Comparison of ENCODE assay signal across 8 cellular contexts in the genomic region with DNA sequence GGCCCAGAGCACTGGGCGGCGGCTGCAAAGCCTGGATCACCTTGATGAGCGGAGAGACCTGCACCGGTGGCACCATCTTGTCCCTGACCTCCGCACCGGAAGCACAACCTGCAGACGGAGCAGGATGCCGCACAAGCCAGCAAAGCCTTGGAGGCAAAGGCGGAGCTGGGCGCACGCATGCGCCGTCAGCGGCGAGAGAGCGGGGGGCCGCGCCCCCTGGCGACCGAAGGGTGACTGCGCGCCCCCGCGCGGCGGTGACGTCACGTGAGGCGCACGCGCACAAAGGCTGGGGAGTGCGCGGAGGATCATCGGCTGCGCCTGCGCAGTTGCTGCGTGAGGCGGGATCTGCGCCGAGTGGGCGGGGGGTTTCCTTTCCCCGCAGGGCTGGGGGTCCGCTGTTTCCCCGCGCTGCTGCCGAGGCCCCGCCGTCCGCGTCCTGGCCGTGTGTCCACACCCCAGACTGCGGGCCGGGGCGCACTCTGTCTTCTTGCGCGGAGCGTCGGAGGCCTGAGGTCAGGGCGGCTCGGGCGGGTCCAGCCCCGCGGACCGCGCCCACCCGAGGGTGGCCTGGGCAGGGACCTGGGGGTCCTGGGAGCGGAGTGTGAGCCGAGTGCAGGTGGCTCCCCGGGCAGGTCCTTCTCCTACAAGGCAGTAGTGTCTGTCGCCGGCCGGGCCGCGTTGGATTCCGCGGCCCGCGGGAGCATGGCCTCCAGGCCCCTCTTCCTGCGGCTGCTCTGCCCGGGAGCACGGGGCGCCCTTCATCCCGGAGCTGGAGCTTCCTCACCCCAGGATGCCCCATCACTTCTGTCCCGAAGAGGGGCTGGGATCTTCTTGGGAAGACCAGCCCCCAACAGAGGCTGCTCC. TPM values are rescaled to one million over a fixed set of nuclear protein-coding genes. Genes with fewer than 3 reads are reported as not detected.
DNase-seq lines count a peak whose midpoint lies in the region; ATAC-seq, FAIRE-seq and TF ChIP-seq lines count a peak whose summit lies in the region.

TSS of gene ATP5ME (minus strand) at position 105 of the 864 bp plus-strand sequence. CDS start at position 76, 29 bp downstream.
TSS of gene MYL5 (plus strand) at position 371 of the 864 bp plus-strand sequence. CDS start 3,485 bp downstream, outside the sequence.

- peak within 1 kb of the TSS; percentile 67 to 90 (median 83) for H3K4me3 ChIP-seq in HepG2 (replicated peaks in 1 of 3; ENCODE audit: insufficient read depth in 1 of 3, low read depth in 2 of 3, low read length in 3 of 3)

- intact Hi-C loops in dendritic cell treated with granulocyte-macrophage colony-stimulating factor and Interleukin-4, amounts not matched to agents 40 ng/mL and 50 ng/mL, for 4 days (cut with micrococcal nuclease), result loop anchor here (5.0 kb wide), 1 partner anchor 552 kb away; the partner anchor contains the start of gene ZNF718
- intact Hi-C loops in HepG2 (cut with micrococcal nuclease; ENCODE audit: unreplicated experiment), result loop anchor here (1.0 to 10.0 kb wide), 3 partner anchors 72 to 416 kb away; no protein-coding TSS in a partner anchor

- peak; percentile 99 for DNase-seq in CD1c-positive myeloid dendritic cell (ENCODE audit: extremely low spot score)
- DNase-seq in NCI-H748 (lab: John Stamatoyannopoulos, UW; ENCODE audit: unreplicated experiment), result peak; percentile 82
- peak; percentile 95 to 98 for DNase-seq in activated CD4-positive, alpha-beta T cell treated with anti-CD3 and anti-CD28 coated beads, Interleukin-2, amount 50 U/mL, for 24 hours (ENCODE audit: low read depth in 1 of 2, low spot score in 1 of 2)
- peak; percentile 93 for DNase-seq in HepG2 (ENCODE audit: low spot score)
- DNase-seq in stimulated activated CD4-positive, alpha-beta T cell treated with anti-CD3 and anti-CD28 coated beads, Interleukin-4, amount 100 ng/mL, for 1 hour, result peak; percentile 98

- H2AFZ ChIP-seq in HepG2 (ENCODE audit: low read length), result no peak within 1 kb of the TSS

- H3K27ac Mint-ChIP-seq in dendritic cell treated with granulocyte-macrophage colony-stimulating factor and Interleukin-4, amounts not matched to agents 40 ng/mL and 50 ng/mL, for 4 days, result peak within 1 kb of the TSS; percentile 91

- peaks cover 61% of the 10 kb centered on the region for H3K4me1 ChIP-seq in HepG2 (ENCODE audit: insufficient read depth, low read length)

- peak within 1 kb of the TSS; percentile 95 for H3K9ac ChIP-seq in HepG2 (ENCODE audit: insufficient read depth, low read depth, low read length)

- peak; percentile 81 for ATAC-seq in GM19372 (IDR thresholded peaks at IDR 0.05; ENCODE audit: low read depth, unreplicated experiment)
- ATAC-seq in HG03558 (IDR thresholded peaks at IDR 0.05; ENCODE audit: extremely low read depth, unreplicated experiment), result peak; percentile 74
- peak; percentile 76 for ATAC-seq in HepG2

- H3K27ac ChIP-seq in HepG2 (ENCODE audit: extremely low read length, insufficient read depth, low read length), result peak within 1 kb of the TSS; percentile 80

- peak in 1 of 2 experiments; percentile 84; a peak in 2 of 4 replicates for TF ChIP-seq POLR2A in HepG2 (IDR thresholded peaks at IDR 0.05; ENCODE audit: insufficient read depth in 1 of 2, low read depth in 2 of 2, low read length in 2 of 2)

- no TSS peak for BruUV-seq in HepG2 (replicated peaks; lab: Mats Ljungman, UMichigan)

- CTCF ChIA-PET in HepG2 (lab: Yijun Ruan, JAX; ENCODE audit: low intra/inter-chr PET ratio, low total read pairs), result interaction anchor here (1.2 kb wide), 1 partner anchor 73 kb away, joined by 3 read pairs; no protein-coding TSS in a partner anchor

- in situ Hi-C loops in HepG2 (cut with HindIII; ENCODE audit: extremely low pct_ligation_motif_present, low pct_unique_long_range_greater_than_20kb), result no loop called here

- TF ChIP-seq CTCF in HepG2 (CRISPR knock-in tag; IDR thresholded peaks at IDR 0.05), result peak; percentile 97

- H3K9me3 Mint-ChIP-seq in dendritic cell treated with granulocyte-macrophage colony-stimulating factor and Interleukin-4, amounts not matched to agents 40 ng/mL and 50 ng/mL, for 4 days, result no peaks in the 10 kb centered on the region

- no peaks in the 10 kb centered on the region for H3K27me3 ChIP-seq in HepG2 (ENCODE audit: control insufficient read depth in 1 of 2, insufficient read depth in 2 of 2, low read length in 2 of 2)

- 0 out of 4 replicates have a peak, but pooled peaks of 1 of the 2 experiments have one; percentile 10 for TF ChIP-seq EP300 in HepG2 (IDR thresholded peaks at IDR 0.05; ENCODE audit: low read depth in 2 of 2, low read length in 2 of 2)
- TF ChIP-seq EP300 in HepG2 (CRISPR knock-in tag; IDR thresholded peaks at IDR 0.05; ENCODE audit: borderline replicate concordance), result no peak; the same call in 1 of the 2 replicates

- H3K36me3 Mint-ChIP-seq in dendritic cell treated with granulocyte-macrophage colony-stimulating factor and Interleukin-4, amounts not matched to agents 40 ng/mL and 50 ng/mL, for 4 days (ENCODE audit: low read depth), result peaks cover 46% of the 10 kb centered on the region

- H3K36me3 ChIP-seq in HepG2 (replicated peaks in 1 of 2; ENCODE audit: control insufficient read depth in 1 of 2, insufficient read depth in 2 of 2, low read length in 2 of 2), result peaks cover 3 to 12% of the 10 kb centered on the region in 2 experiments; a peak in 4 of 5 replicates

- peak; percentile 91 for FAIRE-seq in HepG2 (lab: Jason Lieb, UNC)

- POLR2A ChIA-PET in HepG2 (lab: Yijun Ruan, JAX), result interaction anchor here (1.0 to 1.7 kb wide), 8 partner anchors 10 to 319 kb away, joined by 3 to 14 read pairs (median 3); partner anchors contain the start of genes GAK, SLC26A1 and TMEM175

- TF ChIP-seq RAD21 in HepG2 (CRISPR knock-in tag; IDR thresholded peaks at IDR 0.05), result peak; percentile 83

- no peaks in the 10 kb centered on the region; the same call in 1 of the 2 replicates for H4K20me1 ChIP-seq in HepG2 (ENCODE audit: insufficient read depth, low read length)

- 0% methylated on average over 3 of the region's 84 CpGs for WGBS in HepG2 (ENCODE audit: low lambda C conversion rate)

- H3K4me2 ChIP-seq in HepG2 (ENCODE audit: low read depth, low read length), result peak within 1 kb of the TSS; percentile 72

- H3K27me3 Mint-ChIP-seq in dendritic cell treated with granulocyte-macrophage colony-stimulating factor and Interleukin-4, amounts not matched to agents 40 ng/mL and 50 ng/mL, for 4 days, result no peaks in the 10 kb centered on the region

- peaks cover 44% of the 10 kb centered on the region for H3K4me1 Mint-ChIP-seq in dendritic cell treated with granulocyte-macrophage colony-stimulating factor and Interleukin-4, amounts not matched to agents 40 ng/mL and 50 ng/mL, for 4 days (ENCODE audit: low read depth)

- peak within 1 kb of the TSS; percentile 82 for H3K4me3 Mint-ChIP-seq in dendritic cell treated with granulocyte-macrophage colony-stimulating factor and Interleukin-4, amounts not matched to agents 40 ng/mL and 50 ng/mL, for 4 days

- no peaks in the 10 kb centered on the region for H3K9me3 ChIP-seq in HepG2 (ENCODE audit: low read length)

- H3K79me2 ChIP-seq in HepG2 (ENCODE audit: insufficient read depth, low read length), result peaks cover 16% of the 10 kb centered on the region

RNA-seq across cellular contexts. Expression of gene ATP5ME, which starts in this region (rescaled TPM):
- 753 and 1,048 TPM in 2 replicates for total RNA-seq in HepG2 (2016; rRNA removed; fragmentation: Illumina TruSeq; extraction: Trizol)
- total RNA-seq in HepG2 (2016; cell fraction: cytosol; rRNA removed; fragmentation: Illumina TruSeq; extraction: Trizol; ENCODE audit: low read depth), result 458 and 593 TPM in 2 replicates
- 792 and 1,109 TPM in 2 replicates for total RNA-seq in HepG2 (2016; cell fraction: insoluble cytoplasmic fraction; rRNA removed; fragmentation: Illumina TruSeq; extraction: Trizol)
- total RNA-seq in HepG2 (2016; cell fraction: membrane; rRNA removed; fragmentation: Illumina TruSeq; extraction: Trizol), result 613 and 660 TPM in 2 replicates
- total RNA-seq in HepG2 (2016; cell fraction: nucleus; rRNA removed; fragmentation: Illumina TruSeq; extraction: Trizol), result 219 and 249 TPM in 2 replicates
- polyA plus RNA-seq in HepG2 (2011; rRNA removed), result 301 and 305 TPM in 2 replicates
- 507 and 666 TPM in 2 replicates for polyA plus RNA-seq in HepG2 (2011; cell fraction: cytosol; rRNA removed)
- 133 and 152 TPM in 2 replicates for polyA plus RNA-seq in HepG2 (2011; cell fraction: nucleus; rRNA removed)
- polyA plus RNA-seq in HepG2 (2012), result 451 and 767 TPM in 2 replicates
- 482 and 603 TPM in 2 replicates for polyA plus RNA-seq in HepG2 (2016; cell fraction: cytosol; fragmentation: Illumina TruSeq; extraction: Trizol; ENCODE audit: low read depth)
- 926 and 995 TPM in 2 replicates for polyA plus RNA-seq in HepG2 (2016; cell fraction: insoluble cytoplasmic fraction; fragmentation: Illumina TruSeq; extraction: Trizol; ENCODE audit: low read depth)
- 496 and 594 TPM in 2 replicates for polyA plus RNA-seq in HepG2 (2016; cell fraction: membrane; fragmentation: Illumina TruSeq; extraction: Trizol; ENCODE audit: low read depth)
- 426 and 431 TPM in 2 replicates for polyA plus RNA-seq in HepG2 (2016; cell fraction: nucleus; fragmentation: Illumina TruSeq; extraction: Trizol; ENCODE audit: insufficient read depth, low read depth)
- polyA minus RNA-seq in HepG2 (2011; rRNA and poly(A)+ RNA removed; ENCODE audit: low replicate concordance), result 68.8 and 71.4 TPM in 2 replicates
- 62.0 and 63.6 TPM in 2 replicates for polyA minus RNA-seq in HepG2 (2011; cell fraction: cytosol; rRNA and poly(A)+ RNA removed)
- 23.6 and 38.7 TPM in 2 replicates for polyA minus RNA-seq in HepG2 (2011; cell fraction: nucleus; rRNA and poly(A)+ RNA removed)

RNA-seq across cellular contexts. Expression of gene MYL5, which starts in this region (rescaled TPM):
- total RNA-seq in HepG2 (2016; rRNA removed; fragmentation: Illumina TruSeq; extraction: Trizol), result 11.0 and 16.0 TPM in 2 replicates
- 6.7 and 8.0 TPM in 2 replicates for total RNA-seq in HepG2 (2016; cell fraction: cytosol; rRNA removed; fragmentation: Illumina TruSeq; extraction: Trizol; ENCODE audit: low read depth)
- total RNA-seq in HepG2 (2016; cell fraction: insoluble cytoplasmic fraction; rRNA removed; fragmentation: Illumina TruSeq; extraction: Trizol), result 10.1 and 16.2 TPM in 2 replicates
- 7.6 and 8.2 TPM in 2 replicates for total RNA-seq in HepG2 (2016; cell fraction: membrane; rRNA removed; fragmentation: Illumina TruSeq; extraction: Trizol)
- 15.9 and 16.6 TPM in 2 replicates for total RNA-seq in HepG2 (2016; cell fraction: nucleus; rRNA removed; fragmentation: Illumina TruSeq; extraction: Trizol)
- 6.5 and 11.5 TPM in 2 replicates for polyA plus RNA-seq in HepG2 (2011; rRNA removed)
- 4.1 and 4.4 TPM in 2 replicates for polyA plus RNA-seq in HepG2 (2011; cell fraction: cytosol; rRNA removed)
- 40.0 and 46.9 TPM in 2 replicates for polyA plus RNA-seq in HepG2 (2011; cell fraction: nucleus; rRNA removed)
- polyA plus RNA-seq in HepG2 (2012), result 7.4 and 8.9 TPM in 2 replicates
- 4.4 and 5.5 TPM in 2 replicates for polyA plus RNA-seq in HepG2 (2016; cell fraction: cytosol; fragmentation: Illumina TruSeq; extraction: Trizol; ENCODE audit: low read depth)
- polyA plus RNA-seq in HepG2 (2016; cell fraction: insoluble cytoplasmic fraction; fragmentation: Illumina TruSeq; extraction: Trizol; ENCODE audit: low read depth), result 8.5 and 12.2 TPM in 2 replicates
- polyA plus RNA-seq in HepG2 (2016; cell fraction: membrane; fragmentation: Illumina TruSeq; extraction: Trizol; ENCODE audit: low read depth), result 4.9 and 6.3 TPM in 2 replicates
- polyA plus RNA-seq in HepG2 (2016; cell fraction: nucleus; fragmentation: Illumina TruSeq; extraction: Trizol; ENCODE audit: insufficient read depth, low read depth), result 33.7 and 41.8 TPM in 2 replicates
- 3.4 and 4.4 TPM in 2 replicates for polyA minus RNA-seq in HepG2 (2011; rRNA and poly(A)+ RNA removed; ENCODE audit: low replicate concordance)
- 1.4 TPM in 1 of 2 replicates, not detected in the other for polyA minus RNA-seq in HepG2 (2011; cell fraction: cytosol; rRNA and poly(A)+ RNA removed)
- polyA minus RNA-seq in HepG2 (2011; cell fraction: nucleus; rRNA and poly(A)+ RNA removed), result 11.8 and 15.5 TPM in 2 replicates

Comparison
In these comparisons a context has a peak if more than half of its experiments do, and no peak if none do; other contexts are left out.
1. Peak in every context shown above with its lines: DNase-seq, ATAC-seq, H3K4me3 ChIP-seq and H3K27ac ChIP-seq.